ENCODE assay signal across 1 cellular context in the genomic region with DNA sequence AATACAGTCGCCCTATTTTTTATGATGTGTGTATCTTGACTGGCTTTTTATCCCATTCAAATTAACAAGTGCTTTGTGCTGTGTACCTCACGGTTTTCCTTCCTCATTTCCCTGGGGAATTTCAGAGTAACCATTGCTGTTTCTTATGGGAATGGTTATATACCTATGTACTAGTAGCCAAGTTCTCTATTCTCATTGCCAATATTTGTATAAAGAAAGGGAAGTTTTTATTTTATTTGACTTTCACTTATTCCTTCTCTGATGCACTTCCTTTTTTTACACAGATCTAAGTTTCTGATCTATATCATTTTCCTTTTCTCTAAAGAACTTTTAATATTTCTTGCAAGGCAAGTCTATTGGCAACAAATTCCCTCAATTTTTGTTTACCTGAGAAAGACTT.
TF ChIP-seq lines count a peak whose summit lies in the region.

No MANE protein-coding gene starts in this region.

TF ChIP-seq in GM23338, 12 proteins besides CTCF, POLR2A, EP300 and RAD21 (continued from another document):
- TF ChIP-seq, protein P1, sequence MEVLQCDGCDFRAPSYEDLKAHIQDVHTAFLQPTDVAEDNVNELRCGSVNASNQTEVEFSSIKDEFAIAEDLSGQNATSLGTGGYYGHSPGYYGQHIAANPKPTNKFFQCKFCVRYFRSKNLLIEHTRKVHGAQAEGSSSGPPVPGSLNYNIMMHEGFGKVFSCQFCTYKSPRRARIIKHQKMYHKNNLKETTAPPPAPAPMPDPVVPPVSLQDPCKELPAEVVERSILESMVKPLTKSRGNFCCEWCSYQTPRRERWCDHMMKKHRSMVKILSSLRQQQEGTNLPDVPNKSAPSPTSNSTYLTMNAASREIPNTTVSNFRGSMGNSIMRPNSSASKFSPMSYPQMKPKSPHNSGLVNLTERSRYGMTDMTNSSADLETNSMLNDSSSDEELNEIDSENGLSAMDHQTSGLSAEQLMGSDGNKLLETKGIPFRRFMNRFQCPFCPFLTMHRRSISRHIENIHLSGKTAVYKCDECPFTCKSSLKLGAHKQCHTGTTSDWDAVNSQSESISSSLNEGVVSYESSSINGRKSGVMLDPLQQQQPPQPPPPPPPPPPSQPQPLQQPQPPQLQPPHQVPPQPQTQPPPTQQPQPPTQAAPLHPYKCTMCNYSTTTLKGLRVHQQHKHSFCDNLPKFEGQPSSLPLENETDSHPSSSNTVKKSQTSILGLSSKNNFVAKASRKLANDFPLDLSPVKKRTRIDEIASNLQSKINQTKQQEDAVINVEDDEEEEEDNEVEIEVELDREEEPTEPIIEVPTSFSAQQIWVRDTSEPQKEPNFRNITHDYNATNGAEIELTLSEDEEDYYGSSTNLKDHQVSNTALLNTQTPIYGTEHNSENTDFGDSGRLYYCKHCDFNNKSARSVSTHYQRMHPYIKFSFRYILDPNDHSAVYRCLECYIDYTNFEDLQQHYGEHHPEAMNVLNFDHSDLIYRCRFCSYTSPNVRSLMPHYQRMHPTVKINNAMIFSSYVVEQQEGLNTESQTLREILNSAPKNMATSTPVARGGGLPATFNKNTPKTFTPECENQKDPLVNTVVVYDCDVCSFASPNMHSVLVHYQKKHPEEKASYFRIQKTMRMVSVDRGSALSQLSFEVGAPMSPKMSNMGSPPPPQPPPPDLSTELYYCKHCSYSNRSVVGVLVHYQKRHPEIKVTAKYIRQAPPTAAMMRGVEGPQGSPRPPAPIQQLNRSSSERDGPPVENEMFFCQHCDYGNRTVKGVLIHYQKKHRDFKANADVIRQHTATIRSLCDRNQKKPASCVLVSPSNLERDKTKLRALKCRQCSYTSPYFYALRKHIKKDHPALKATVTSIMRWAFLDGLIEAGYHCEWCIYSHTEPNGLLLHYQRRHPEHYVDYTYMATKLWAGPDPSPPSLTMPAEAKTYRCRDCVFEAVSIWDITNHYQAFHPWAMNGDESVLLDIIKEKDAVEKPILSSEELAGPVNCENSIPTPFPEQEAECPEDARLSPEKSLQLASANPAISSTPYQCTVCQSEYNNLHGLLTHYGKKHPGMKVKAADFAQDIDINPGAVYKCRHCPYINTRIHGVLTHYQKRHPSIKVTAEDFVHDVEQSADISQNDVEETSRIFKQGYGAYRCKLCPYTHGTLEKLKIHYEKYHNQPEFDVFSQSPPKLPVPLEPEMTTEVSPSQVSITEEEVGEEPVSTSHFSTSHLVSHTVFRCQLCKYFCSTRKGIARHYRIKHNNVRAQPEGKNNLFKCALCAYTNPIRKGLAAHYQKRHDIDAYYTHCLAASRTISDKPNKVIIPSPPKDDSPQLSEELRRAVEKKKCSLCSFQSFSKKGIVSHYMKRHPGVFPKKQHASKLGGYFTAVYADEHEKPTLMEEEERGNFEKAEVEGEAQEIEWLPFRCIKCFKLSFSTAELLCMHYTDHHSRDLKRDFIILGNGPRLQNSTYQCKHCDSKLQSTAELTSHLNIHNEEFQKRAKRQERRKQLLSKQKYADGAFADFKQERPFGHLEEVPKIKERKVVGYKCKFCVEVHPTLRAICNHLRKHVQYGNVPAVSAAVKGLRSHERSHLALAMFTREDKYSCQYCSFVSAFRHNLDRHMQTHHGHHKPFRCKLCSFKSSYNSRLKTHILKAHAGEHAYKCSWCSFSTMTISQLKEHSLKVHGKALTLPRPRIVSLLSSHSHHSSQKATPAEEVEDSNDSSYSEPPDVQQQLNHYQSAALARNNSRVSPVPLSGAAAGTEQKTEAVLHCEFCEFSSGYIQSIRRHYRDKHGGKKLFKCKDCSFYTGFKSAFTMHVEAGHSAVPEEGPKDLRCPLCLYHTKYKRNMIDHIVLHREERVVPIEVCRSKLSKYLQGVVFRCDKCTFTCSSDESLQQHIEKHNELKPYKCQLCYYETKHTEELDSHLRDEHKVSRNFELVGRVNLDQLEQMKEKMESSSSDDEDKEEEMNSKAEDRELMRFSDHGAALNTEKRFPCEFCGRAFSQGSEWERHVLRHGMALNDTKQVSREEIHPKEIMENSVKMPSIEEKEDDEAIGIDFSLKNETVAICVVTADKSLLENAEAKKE (CRISPR knock-in tag; IDR thresholded peaks at IDR 0.05): no peak
- no peak for TF ChIP-seq NANOG (IDR thresholded peaks at IDR 0.05; ENCODE audit: borderline replicate concordance)
- no peak for TF ChIP-seq JUNB (IDR thresholded peaks at IDR 0.05; ENCODE audit: unreplicated experiment)
- TF ChIP-seq CREB1 (CRISPR knock-in tag; IDR thresholded peaks at IDR 0.05; ENCODE audit: low read depth): no peak
- TF ChIP-seq EZH2phosphoT487 (IDR thresholded peaks at IDR 0.05; ENCODE audit: unreplicated experiment): no peak
- TF ChIP-seq POLR2AphosphoS5 (IDR thresholded peaks at IDR 0.05; ENCODE audit: low read depth): no peak
- TF ChIP-seq ZNF331 (CRISPR knock-in tag; IDR thresholded peaks at IDR 0.05; ENCODE audit: low read depth): no peak
TF ChIP-seq in GM23338: peak in this region for 0.
